ENCODE assay signal across 8 cellular contexts in genomic region chr2:44360749-44361329, GRCh38. TPM values are rescaled to one million over a fixed set of nuclear protein-coding genes. Genes with fewer than 3 reads are reported as not detected.
DNase-seq lines count a peak whose midpoint lies in the region; ATAC-seq and TF ChIP-seq lines count a peak whose summit lies in the region.

No MANE protein-coding gene starts in this region.

- H3K9me3 Mint-ChIP-seq in CD8-positive, alpha-beta memory T cell, result peaks cover 0 to 2% (median 0%) of the 10 kb centered on the region in 5 donors
- no peaks in the 10 kb centered on the region for H3K9me3 Mint-ChIP-seq in mesothelial cell of epicardium

- peak overlapping the region; percentile 92 to 98 (median 98) for H3K4me3 Mint-ChIP-seq in CD8-positive, alpha-beta memory T cell
- peak overlapping the region; percentile 91 for H3K4me3 Mint-ChIP-seq in mesothelial cell of epicardium

- peaks cover 30% of the 10 kb centered on the region for H3K4me1 ChIP-seq in CD8-positive, alpha-beta memory T cell (ENCODE audit: insufficient read depth, low read length)
- H3K4me1 ChIP-seq in urinary bladder (ENCODE audit: insufficient read depth), result peaks cover 2% of the 10 kb centered on the region

- ATAC-seq in HG02763 (IDR thresholded peaks at IDR 0.05; ENCODE audit: unreplicated experiment), result no peak

- H3K9me3 ChIP-seq in CD8-positive, alpha-beta memory T cell (ENCODE audit: low read length), result no peaks in the 10 kb centered on the region

- no peaks in the 10 kb centered on the region for H3K27me3 Mint-ChIP-seq in CD8-positive, alpha-beta memory T cell
- H3K27me3 Mint-ChIP-seq in mesothelial cell of epicardium (ENCODE audit: low read depth), result no peaks in the 10 kb centered on the region

- H3K36me3 ChIP-seq in CD8-positive, alpha-beta memory T cell (ENCODE audit: insufficient read depth, low read length), result no peaks in the 10 kb centered on the region
- H3K36me3 ChIP-seq in H7 (replicated peaks; ENCODE audit: control insufficient read depth, insufficient read depth, low read length), result no peaks in the 10 kb centered on the region
- H3K36me3 ChIP-seq in urinary bladder (ENCODE audit: insufficient read depth), result no peaks in the 10 kb centered on the region

- peaks cover 0 to 24% (median 2%) of the 10 kb centered on the region in 3 donors for H3K36me3 Mint-ChIP-seq in CD8-positive, alpha-beta memory T cell
- no peaks in the 10 kb centered on the region for H3K36me3 Mint-ChIP-seq in mesothelial cell of epicardium

- DNase-seq in CD8-positive, alpha-beta memory T cell, result peak in 1 of 5 donors; percentile 49
- DNase-seq in H7 (peak; percentile 4), RKO (ENCODE audit: low spot score) (peak; percentile 47), dorsolateral prefrontal cortex (peak in 1 of 10 donors; percentile 23), mesothelial cell of epicardium (ENCODE audit: low spot score in 2 of 2, unreplicated experiment in 2 of 2) (no peak)
- no peak for DNase-seq in effector CD8-positive, alpha-beta T cell (lab: John Stamatoyannopoulos, UW)

- H3K27ac Mint-ChIP-seq in CD8-positive, alpha-beta memory T cell, result peak overlapping the region; percentile 99 to 100 (median 100)
- H3K27ac Mint-ChIP-seq in mesothelial cell of epicardium, result peak overlapping the region; percentile 100

- H3K4me3 ChIP-seq in CD8-positive, alpha-beta memory T cell (ENCODE audit: low read length), result peak overlapping the region; percentile 94
- peak overlapping the region; percentile 92 for H3K4me3 ChIP-seq in H7 (ENCODE audit: insufficient read depth, low read depth, low read length)
- H3K4me3 ChIP-seq in dorsolateral prefrontal cortex, result peak overlapping the region; percentile 70 to 99 (median 93)
- peak overlapping the region; percentile 73 for H3K4me3 ChIP-seq in urinary bladder (ENCODE audit: low read depth, low read length)

- peak overlapping the region; percentile 99 for H3K27ac ChIP-seq in CD8-positive, alpha-beta memory T cell (ENCODE audit: low read depth, low read length)
- H3K27ac ChIP-seq in dorsolateral prefrontal cortex (peak overlapping the region; percentile 98 to 100 (median 100)), urinary bladder (ENCODE audit: low read depth) (peak overlapping the region; percentile 77)

- CTCF ChIA-PET in CD8-positive, alpha-beta memory T cell (lab: Charles Lee), result interaction anchor here (0.9 to 1.6 kb wide), 4 partner anchors 18 to 274 kb away, joined by 3 to 4 read pairs (median 3); no protein-coding TSS in a partner anchor

- TF ChIP-seq CTCF in dorsolateral prefrontal cortex (IDR thresholded peaks at IDR 0.05 in 54 of 56, conservative IDR thresholded peaks at IDR 0.05 in 2 of 56; ENCODE audit: low read depth in 1 of 56, partially characterized antibody in 56 of 56) (no peak), mesothelial cell of epicardium (IDR thresholded peaks at IDR 0.05; ENCODE audit: unreplicated experiment) (no peak)

- intact Hi-C loops in dorsolateral prefrontal cortex (cut with DNase I), result loop anchor here (5.0 to 10.0 kb wide), 3 partner anchors 194 to 364 kb away; partner anchors contain the start of genes PPM1B (in 2 of the 2) and LRPPRC (in 1 of the 2)

- H3K4me1 Mint-ChIP-seq in CD8-positive, alpha-beta memory T cell, result peaks cover 48 to 77% (median 59%) of the 10 kb centered on the region in 3 donors
- H3K4me1 Mint-ChIP-seq in mesothelial cell of epicardium, result peaks cover 23% of the 10 kb centered on the region

- 3% methylated on average over 19 of the region's 19 CpGs for WGBS in urinary bladder

- no peaks in the 10 kb centered on the region for H3K27me3 ChIP-seq in CD8-positive, alpha-beta memory T cell (ENCODE audit: insufficient read depth, low read length, poor library complexity, severe bottlenecking)
- H3K27me3 ChIP-seq in H7 (ENCODE audit: control insufficient read depth, insufficient read depth, low read length), result no peaks in the 10 kb centered on the region
- no peaks in the 10 kb centered on the region for H3K27me3 ChIP-seq in dorsolateral prefrontal cortex

- POLR2A ChIA-PET in CD8-positive, alpha-beta memory T cell (lab: Charles Lee), result interaction anchor here (0.7 to 2.1 kb wide), 8 partner anchors 12 to 1550 kb away, joined by 3 to 27 read pairs (median 4); partner anchors contain the start of genes PPM1B and THADA

RNA-seq across cellular contexts. Expression of gene PREPL, which starts 0.5 kb away (rescaled TPM):
- 10 to 100 TPM; 37.0 to 37.5 TPM for total RNA-seq in CD8-positive, alpha-beta memory T cell
- polyA plus RNA-seq in CD8-positive, alpha-beta memory T cell, result 21.1 TPM
- 21.1 and 27.9 TPM in 2 replicates for total RNA-seq in H7 (2014; rRNA removed; shearing (Covaris generic))
- total RNA-seq in dorsolateral prefrontal cortex (100 to 1,000 TPM; 114 to 573 (median 405) TPM), mesothelial cell of epicardium (47.2 to 48.2 TPM (median 47.8 TPM) in 3 replicates), urinary bladder (104 TPM)
- 30.2 TPM for polyA plus RNA-seq in urinary bladder

RNA-seq across cellular contexts. Expression of gene CAMKMT, which starts 0.9 kb away (rescaled TPM):
- total RNA-seq in CD8-positive, alpha-beta memory T cell, result 10 to 100 TPM; 11.4 to 11.7 TPM
- polyA plus RNA-seq in CD8-positive, alpha-beta memory T cell, result 14.0 TPM
- total RNA-seq in H7 (2014; rRNA removed; shearing (Covaris generic)), result 17.4 and 19.6 TPM in 2 replicates
- total RNA-seq in dorsolateral prefrontal cortex, result 10 to 100 TPM; 10.0 to 32.5 (median 15.9) TPM
- total RNA-seq in mesothelial cell of epicardium, result 8.3 to 11.3 TPM (median 8.6 TPM) in 3 replicates
- total RNA-seq in urinary bladder, result 20.2 TPM
- 5.4 TPM for polyA plus RNA-seq in urinary bladder

Comparison
In these comparisons a context has a peak if more than half of its experiments do, and no peak if none do; other contexts are left out.
1. DNase-seq: peak in H7 (single experiment) and RKO (single experiment); none in mesothelial cell of epicardium (0 of 2) and effector CD8-positive, alpha-beta T cell (single experiment).
2. Peak in every context shown above with its lines, with median percentiles within 50 percentile points of each other: H3K27ac ChIP-seq and H3K4me3 ChIP-seq.